In the genomic region with DNA sequence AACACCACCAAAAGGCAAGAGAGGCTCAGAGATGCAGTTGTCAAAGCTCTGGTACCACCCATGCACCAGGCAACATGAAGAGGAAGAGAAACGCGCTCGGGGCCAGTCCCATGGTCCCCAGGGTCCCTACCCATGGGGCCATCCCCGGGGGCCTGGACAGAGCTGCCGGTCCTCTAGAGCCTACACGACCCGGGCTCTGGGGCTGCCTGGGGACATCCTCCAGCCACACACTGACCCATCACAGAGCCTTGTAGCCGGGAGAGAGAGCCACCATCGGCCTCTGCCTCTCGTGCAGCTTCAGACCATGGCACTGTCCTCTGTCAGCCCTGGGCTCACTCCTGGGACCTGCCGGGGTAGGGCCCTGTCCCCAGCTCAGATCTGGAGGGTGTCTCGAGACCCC, we compare ENCODE assay signal across 1 cellular context.
TF ChIP-seq lines count a peak whose summit lies in the region.

No MANE protein-coding gene starts in this region.

TF ChIP-seq in GM12878, 131 proteins besides CTCF, POLR2A, EP300 and RAD21:
- no peak for TF ChIP-seq HCFC1 (IDR thresholded peaks at IDR 0.05; ENCODE audit: low read length)
- no peak for TF ChIP-seq TAF1 (IDR thresholded peaks at IDR 0.05; ENCODE audit: borderline replicate concordance, low read depth, low read length)
- no peak for TF ChIP-seq TCF3 (IDR thresholded peaks at IDR 0.05; ENCODE audit: borderline replicate concordance, insufficient read depth, low read depth, low read length)
- peak; percentile 22; the same call in 1 of the 2 replicates for TF ChIP-seq HDGF (IDR thresholded peaks at IDR 0.05)
- no peak for TF ChIP-seq ASH2L (IDR thresholded peaks at IDR 0.05; ENCODE audit: borderline replicate concordance, low read depth)
- TF ChIP-seq SPI1 (IDR thresholded peaks at IDR 0.05; ENCODE audit: borderline replicate concordance, insufficient read depth, low read depth, low read length): peak; percentile 39; the same call in 1 of the 2 replicates
- TF ChIP-seq, protein P1, sequence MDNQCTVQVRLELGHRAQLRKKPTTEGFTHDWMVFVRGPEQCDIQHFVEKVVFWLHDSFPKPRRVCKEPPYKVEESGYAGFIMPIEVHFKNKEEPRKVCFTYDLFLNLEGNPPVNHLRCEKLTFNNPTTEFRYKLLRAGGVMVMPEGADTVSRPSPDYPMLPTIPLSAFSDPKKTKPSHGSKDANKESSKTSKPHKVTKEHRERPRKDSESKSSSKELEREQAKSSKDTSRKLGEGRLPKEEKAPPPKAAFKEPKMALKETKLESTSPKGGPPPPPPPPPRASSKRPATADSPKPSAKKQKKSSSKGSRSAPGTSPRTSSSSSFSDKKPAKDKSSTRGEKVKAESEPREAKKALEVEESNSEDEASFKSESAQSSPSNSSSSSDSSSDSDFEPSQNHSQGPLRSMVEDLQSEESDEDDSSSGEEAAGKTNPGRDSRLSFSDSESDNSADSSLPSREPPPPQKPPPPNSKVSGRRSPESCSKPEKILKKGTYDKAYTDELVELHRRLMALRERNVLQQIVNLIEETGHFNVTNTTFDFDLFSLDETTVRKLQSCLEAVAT (IDR thresholded peaks at IDR 0.05): no peak
- TF ChIP-seq MEF2B (IDR thresholded peaks at IDR 0.05; ENCODE audit: partially characterized antibody, poor library complexity, severe bottlenecking): peak; percentile 93
- no peak for TF ChIP-seq CHD1 (IDR thresholded peaks at IDR 0.05; ENCODE audit: low read depth, low read length)
- no peak for TF ChIP-seq CBX5 (IDR thresholded peaks at IDR 0.05; ENCODE audit: low read depth)
- TF ChIP-seq STAT3 (IDR thresholded peaks at IDR 0.05; ENCODE audit: low read depth, low read length): no peak
- TF ChIP-seq KAT2A (conservative IDR thresholded peaks at IDR 0.05; ENCODE audit: control insufficient read depth, low read depth, low read length): no peak
- no peak for TF ChIP-seq SMAD5 (IDR thresholded peaks at IDR 0.05; ENCODE audit: low read depth)
